In the genomic region with DNA sequence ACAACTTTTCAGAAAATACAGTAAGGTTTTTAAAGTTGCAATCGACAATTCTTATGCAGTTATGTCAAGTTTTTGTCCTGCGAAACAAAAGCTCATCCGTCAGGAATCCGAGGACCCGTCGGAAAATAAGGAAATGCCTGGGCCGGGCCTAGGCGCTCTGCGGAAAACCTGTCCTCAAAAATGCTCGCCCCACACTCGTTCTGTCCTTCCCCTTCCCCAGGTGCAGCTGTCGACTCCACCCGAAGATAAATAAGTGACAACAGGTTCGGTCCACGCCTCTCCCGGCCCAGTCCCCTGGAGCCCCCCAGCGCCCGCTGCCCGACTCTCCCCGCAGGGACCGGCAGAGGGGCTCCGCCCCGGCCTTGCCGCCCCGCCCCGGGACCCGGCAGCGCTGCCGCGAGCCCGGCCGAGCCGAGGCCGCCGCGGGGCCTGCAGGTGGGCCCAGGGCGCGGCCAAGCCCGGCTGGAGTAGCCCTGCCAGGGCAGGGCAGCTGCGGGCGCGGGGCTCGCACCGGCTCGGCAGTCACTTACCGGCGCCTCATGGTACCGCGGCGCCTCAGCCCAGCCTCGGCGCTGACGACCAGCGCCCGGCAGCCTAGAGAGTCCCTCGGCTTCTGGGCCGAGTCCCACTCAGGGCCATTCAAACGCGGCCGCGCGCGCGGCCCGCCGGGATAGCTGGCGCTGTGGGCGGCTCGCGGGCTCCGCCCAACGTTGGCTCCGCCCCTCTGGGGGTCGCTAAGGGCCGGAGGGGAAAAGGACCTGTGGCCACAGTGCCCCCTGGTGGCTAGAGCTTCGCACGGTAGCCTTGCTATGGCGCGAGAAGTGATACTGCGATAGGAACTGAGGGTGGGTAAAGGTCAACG, we compare ENCODE assay signal across 1 cellular context.
A peak's percentile ranks its signal among the peaks of the same experiment; 100 is the strongest.
TF ChIP-seq lines count a peak whose summit lies in the region.

A gene with protein sequence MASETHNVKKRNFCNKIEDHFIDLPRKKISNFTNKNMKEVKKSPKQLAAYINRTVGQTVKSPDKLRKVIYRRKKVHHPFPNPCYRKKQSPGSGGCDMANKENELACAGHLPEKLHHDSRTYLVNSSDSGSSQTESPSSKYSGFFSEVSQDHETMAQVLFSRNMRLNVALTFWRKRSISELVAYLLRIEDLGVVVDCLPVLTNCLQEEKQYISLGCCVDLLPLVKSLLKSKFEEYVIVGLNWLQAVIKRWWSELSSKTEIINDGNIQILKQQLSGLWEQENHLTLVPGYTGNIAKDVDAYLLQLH (minus strand): TSS at position 676 of the 862 bp plus-strand sequence. CDS start 46,420 bp downstream, outside the sequence.

TF ChIP-seq in HEK293, 187 proteins besides CTCF, POLR2A, EP300 and RAD21 (continued from another document and continues in another):
- TF ChIP-seq ZNF404 (tag by site-specific recombination; IDR thresholded peaks at IDR 0.05) (no peak), PBX3 (CRISPR knock-in tag; IDR thresholded peaks at IDR 0.05) (no peak), ZBTB17 (tag by site-specific recombination; IDR thresholded peaks at IDR 0.05) (no peak), ZFP41 (tag by site-specific recombination; IDR thresholded peaks at IDR 0.05; ENCODE audit: borderline replicate concordance) (no peak), ZBTB8A (tag by site-specific recombination; IDR thresholded peaks at IDR 0.05) (peak; percentile 87), ZNF555 (tag by site-specific recombination; conservative IDR thresholded peaks at IDR 0.05) (no peak), ZNF335 (tag by site-specific recombination; conservative IDR thresholded peaks at IDR 0.05) (peak; percentile 67), HOXC10 (CRISPR knock-in tag; IDR thresholded peaks at IDR 0.05) (no peak), MZF1 (tag by site-specific recombination; IDR thresholded peaks at IDR 0.05; ENCODE audit: borderline replicate concordance) (no peak), MEIS1 (CRISPR knock-in tag; IDR thresholded peaks at IDR 0.05; ENCODE audit: borderline replicate concordance) (no peak), TSHZ1 (tag by site-specific recombination; IDR thresholded peaks at IDR 0.05; ENCODE audit: borderline replicate concordance) (no peak), YY1 (tag by site-specific recombination; IDR thresholded peaks at IDR 0.05) (no peak), ZNF610 (tag by site-specific recombination; IDR thresholded peaks at IDR 0.05; ENCODE audit: borderline replicate concordance) (no peak), ZNF600 (tag by site-specific recombination; IDR thresholded peaks at IDR 0.05) (no peak), GLI4 (tag by site-specific recombination; IDR thresholded peaks at IDR 0.05) (no peak), ZNF621 (tag by site-specific recombination; IDR thresholded peaks at IDR 0.05) (no peak), ZNF513 (tag by site-specific recombination; IDR thresholded peaks at IDR 0.05) (no peak), ZNF777 (tag by site-specific recombination; IDR thresholded peaks at IDR 0.05; ENCODE audit: borderline replicate concordance) (no peak), ZNF10 (tag by site-specific recombination; IDR thresholded peaks at IDR 0.05) (no peak), ZNF280C (tag by site-specific recombination; IDR thresholded peaks at IDR 0.05) (no peak), KLF10 (tag by site-specific recombination; IDR thresholded peaks at IDR 0.05) (peak; percentile 13; the same call in 1 of the 2 replicates), ZNF830 (tag by site-specific recombination; IDR thresholded peaks at IDR 0.05; ENCODE audit: low read depth) (no peak), ZNF837 (tag by site-specific recombination; IDR thresholded peaks at IDR 0.05) (no peak), SP7 (tag by site-specific recombination; IDR thresholded peaks at IDR 0.05) (no peak), ZNF677 (tag by site-specific recombination; IDR thresholded peaks at IDR 0.05) (no peak), ZNF791 (tag by site-specific recombination; IDR thresholded peaks at IDR 0.05) (no peak)
- TF ChIP-seq, protein P1, sequence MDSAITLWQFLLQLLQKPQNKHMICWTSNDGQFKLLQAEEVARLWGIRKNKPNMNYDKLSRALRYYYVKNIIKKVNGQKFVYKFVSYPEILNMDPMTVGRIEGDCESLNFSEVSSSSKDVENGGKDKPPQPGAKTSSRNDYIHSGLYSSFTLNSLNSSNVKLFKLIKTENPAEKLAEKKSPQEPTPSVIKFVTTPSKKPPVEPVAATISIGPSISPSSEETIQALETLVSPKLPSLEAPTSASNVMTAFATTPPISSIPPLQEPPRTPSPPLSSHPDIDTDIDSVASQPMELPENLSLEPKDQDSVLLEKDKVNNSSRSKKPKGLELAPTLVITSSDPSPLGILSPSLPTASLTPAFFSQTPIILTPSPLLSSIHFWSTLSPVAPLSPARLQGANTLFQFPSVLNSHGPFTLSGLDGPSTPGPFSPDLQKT (IDR thresholded peaks at IDR 0.05; ENCODE audit: borderline replicate concordance, low read depth, low read length), result no peak
- TF ChIP-seq, protein P2, sequence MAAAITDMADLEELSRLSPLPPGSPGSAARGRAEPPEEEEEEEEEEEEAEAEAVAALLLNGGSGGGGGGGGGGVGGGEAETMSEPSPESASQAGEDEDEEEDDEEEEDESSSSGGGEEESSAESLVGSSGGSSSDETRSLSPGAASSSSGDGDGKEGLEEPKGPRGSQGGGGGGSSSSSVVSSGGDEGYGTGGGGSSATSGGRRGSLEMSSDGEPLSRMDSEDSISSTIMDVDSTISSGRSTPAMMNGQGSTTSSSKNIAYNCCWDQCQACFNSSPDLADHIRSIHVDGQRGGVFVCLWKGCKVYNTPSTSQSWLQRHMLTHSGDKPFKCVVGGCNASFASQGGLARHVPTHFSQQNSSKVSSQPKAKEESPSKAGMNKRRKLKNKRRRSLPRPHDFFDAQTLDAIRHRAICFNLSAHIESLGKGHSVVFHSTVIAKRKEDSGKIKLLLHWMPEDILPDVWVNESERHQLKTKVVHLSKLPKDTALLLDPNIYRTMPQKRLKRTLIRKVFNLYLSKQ (tag by site-specific recombination; IDR thresholded peaks at IDR 0.05; ENCODE audit: borderline replicate concordance), result no peak
- TF ChIP-seq, protein P3, sequence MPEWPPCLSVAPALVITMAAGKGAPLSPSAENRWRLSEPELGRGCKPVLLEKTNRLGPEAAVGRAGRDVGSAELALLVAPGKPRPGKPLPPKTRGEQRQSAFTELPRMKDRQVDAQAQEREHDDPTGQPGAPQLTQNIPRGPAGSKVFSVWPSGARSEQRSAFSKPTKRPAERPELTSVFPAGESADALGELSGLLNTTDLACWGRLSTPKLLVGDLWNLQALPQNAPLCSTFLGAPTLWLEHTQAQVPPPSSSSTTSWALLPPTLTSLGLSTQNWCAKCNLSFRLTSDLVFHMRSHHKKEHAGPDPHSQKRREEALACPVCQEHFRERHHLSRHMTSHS (tag by site-specific recombination; IDR thresholded peaks at IDR 0.05), result no peak
- TF ChIP-seq, protein P4, sequence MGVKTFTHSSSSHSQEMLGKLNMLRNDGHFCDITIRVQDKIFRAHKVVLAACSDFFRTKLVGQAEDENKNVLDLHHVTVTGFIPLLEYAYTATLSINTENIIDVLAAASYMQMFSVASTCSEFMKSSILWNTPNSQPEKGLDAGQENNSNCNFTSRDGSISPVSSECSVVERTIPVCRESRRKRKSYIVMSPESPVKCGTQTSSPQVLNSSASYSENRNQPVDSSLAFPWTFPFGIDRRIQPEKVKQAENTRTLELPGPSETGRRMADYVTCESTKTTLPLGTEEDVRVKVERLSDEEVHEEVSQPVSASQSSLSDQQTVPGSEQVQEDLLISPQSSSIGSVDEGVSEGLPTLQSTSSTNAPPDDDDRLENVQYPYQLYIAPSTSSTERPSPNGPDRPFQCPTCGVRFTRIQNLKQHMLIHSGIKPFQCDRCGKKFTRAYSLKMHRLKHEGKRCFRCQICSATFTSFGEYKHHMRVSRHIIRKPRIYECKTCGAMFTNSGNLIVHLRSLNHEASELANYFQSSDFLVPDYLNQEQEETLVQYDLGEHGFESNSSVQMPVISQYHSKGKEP (tag by site-specific recombination; IDR thresholded peaks at IDR 0.05), result no peak
- TF ChIP-seq, protein P5, sequence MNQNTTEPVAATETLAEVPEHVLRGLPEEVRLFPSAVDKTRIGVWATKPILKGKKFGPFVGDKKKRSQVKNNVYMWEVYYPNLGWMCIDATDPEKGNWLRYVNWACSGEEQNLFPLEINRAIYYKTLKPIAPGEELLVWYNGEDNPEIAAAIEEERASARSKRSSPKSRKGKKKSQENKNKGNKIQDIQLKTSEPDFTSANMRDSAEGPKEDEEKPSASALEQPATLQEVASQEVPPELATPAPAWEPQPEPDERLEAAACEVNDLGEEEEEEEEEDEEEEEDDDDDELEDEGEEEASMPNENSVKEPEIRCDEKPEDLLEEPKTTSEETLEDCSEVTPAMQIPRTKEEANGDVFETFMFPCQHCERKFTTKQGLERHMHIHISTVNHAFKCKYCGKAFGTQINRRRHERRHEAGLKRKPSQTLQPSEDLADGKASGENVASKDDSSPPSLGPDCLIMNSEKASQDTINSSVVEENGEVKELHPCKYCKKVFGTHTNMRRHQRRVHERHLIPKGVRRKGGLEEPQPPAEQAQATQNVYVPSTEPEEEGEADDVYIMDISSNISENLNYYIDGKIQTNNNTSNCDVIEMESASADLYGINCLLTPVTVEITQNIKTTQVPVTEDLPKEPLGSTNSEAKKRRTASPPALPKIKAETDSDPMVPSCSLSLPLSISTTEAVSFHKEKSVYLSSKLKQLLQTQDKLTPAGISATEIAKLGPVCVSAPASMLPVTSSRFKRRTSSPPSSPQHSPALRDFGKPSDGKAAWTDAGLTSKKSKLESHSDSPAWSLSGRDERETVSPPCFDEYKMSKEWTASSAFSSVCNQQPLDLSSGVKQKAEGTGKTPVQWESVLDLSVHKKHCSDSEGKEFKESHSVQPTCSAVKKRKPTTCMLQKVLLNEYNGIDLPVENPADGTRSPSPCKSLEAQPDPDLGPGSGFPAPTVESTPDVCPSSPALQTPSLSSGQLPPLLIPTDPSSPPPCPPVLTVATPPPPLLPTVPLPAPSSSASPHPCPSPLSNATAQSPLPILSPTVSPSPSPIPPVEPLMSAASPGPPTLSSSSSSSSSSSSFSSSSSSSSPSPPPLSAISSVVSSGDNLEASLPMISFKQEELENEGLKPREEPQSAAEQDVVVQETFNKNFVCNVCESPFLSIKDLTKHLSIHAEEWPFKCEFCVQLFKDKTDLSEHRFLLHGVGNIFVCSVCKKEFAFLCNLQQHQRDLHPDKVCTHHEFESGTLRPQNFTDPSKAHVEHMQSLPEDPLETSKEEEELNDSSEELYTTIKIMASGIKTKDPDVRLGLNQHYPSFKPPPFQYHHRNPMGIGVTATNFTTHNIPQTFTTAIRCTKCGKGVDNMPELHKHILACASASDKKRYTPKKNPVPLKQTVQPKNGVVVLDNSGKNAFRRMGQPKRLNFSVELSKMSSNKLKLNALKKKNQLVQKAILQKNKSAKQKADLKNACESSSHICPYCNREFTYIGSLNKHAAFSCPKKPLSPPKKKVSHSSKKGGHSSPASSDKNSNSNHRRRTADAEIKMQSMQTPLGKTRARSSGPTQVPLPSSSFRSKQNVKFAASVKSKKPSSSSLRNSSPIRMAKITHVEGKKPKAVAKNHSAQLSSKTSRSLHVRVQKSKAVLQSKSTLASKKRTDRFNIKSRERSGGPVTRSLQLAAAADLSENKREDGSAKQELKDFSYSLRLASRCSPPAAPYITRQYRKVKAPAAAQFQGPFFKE (tag by site-specific recombination; IDR thresholded peaks at IDR 0.05; ENCODE audit: borderline replicate concordance), result no peak
